In the genomic region with DNA sequence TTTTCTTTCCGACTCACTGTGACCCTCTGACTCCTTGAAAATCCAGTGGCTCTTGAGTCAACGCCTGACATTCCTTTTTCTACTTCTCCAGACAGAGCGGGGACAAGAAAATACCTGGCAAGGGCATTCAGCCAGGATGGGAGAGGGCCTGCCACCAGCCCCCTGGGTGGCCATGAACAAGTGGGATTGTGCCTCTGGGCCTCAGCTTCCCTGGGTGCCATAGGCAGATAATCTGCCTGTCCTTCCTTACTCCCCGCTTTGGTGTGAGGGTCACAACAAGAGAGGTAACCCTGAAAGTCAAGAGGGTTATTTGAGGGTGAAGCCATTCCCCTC, we compare ENCODE assay signal across 24 cellular contexts.
DNase-seq lines count a peak whose midpoint lies in the region; ATAC-seq and TF ChIP-seq lines count a peak whose summit lies in the region.
"Had no signal": no experiment of that assay in that cellular context is flagged by ENCODE, and none has a peak within 500 bp of the region (broad histone marks: within the 10 kb centered on the region; RNA-seq: fewer than 3 reads in every experiment).

No MANE protein-coding gene starts in this region.

- H2AFZ ChIP-seq in neuronal stem cell (ENCODE audit: low read length) = no peak overlapping the region

- H2BK5ac ChIP-seq in neuronal stem cell (ENCODE audit: low read length) = no peak overlapping the region

- intact Hi-C loops in spleen (cut with DNase I; ENCODE audit: low total_unique reads) = no loop called here

- peak overlapping the region; percentile 21 for H2AK5ac ChIP-seq in neuronal stem cell (ENCODE audit: low read depth, low read length)

- DNase-seq in ecto neural progenitor cell (ENCODE audit: low spot score) (peak; percentile 17), neuronal stem cell (ENCODE audit: low spot score) (no peak), spleen (peak; percentile 32), middle frontal gyrus (ENCODE audit: extremely low spot score, low spot score) (no peak), NCI-H2029 (lab: John Stamatoyannopoulos, UW) (no peak)
- DNase-seq: 8988T; ACHN; BE2C; C1 segment of cervical spinal cord; CD4-positive, alpha-beta memory T cell; CD4-positive, CD25-positive, alpha-beta regulatory T cell; CD8-positive, alpha-beta memory T cell; COR-L47; DMS 273 treated with DMSO at 0.1 percent for 48 hours; DMS153; DMS53; DMS79; DND-41; EL; GDM1 had no signal

- no peak overlapping the region for H4K91ac ChIP-seq in neuronal stem cell (ENCODE audit: low read depth, low read length, poor library complexity)

- no peak overlapping the region for H3K4ac ChIP-seq in neuronal stem cell (ENCODE audit: low read length)

- H3K14ac ChIP-seq in neuronal stem cell (ENCODE audit: low read length) = no peak overlapping the region

- no peak overlapping the region for H3K9ac ChIP-seq in neuronal stem cell (ENCODE audit: low read depth, low read length, poor library complexity)
- H3K9ac ChIP-seq: BLaER1 had no signal

- no peak for TF ChIP-seq CTCF in spleen (IDR thresholded peaks at IDR 0.05 in 8 of 11, conservative IDR thresholded peaks at IDR 0.05 in 3 of 11)

- WGBS in neuronal stem cell (ENCODE audit: extremely low coverage in 2 of 2, insufficient read length in 2 of 2, insufficient replicate concordance in 1 of 2), 2 donors = no CpG with 5 or more reads among the region's 4 CpGs
- 77 to 90% (median 80%) methylated on average over 4 of the region's 4 CpGs for WGBS in spleen, 5 donors

- H3K27ac ChIP-seq in neuronal stem cell (replicated peaks; ENCODE audit: low read length) = no peak overlapping the region
- no peak overlapping the region for H3K27ac ChIP-seq in spleen
- H3K27ac ChIP-seq: BLaER1 had no signal

- H3K36me3 ChIP-seq in neuronal stem cell (replicated peaks in 1 of 2; ENCODE audit: control insufficient read depth in 2 of 2, insufficient read depth in 2 of 2, low read length in 2 of 2) (no peaks in the 10 kb centered on the region), spleen (no peaks in the 10 kb centered on the region)
- H3K36me3 ChIP-seq: BE2C, BLaER1 had no signal

- no peaks in the 10 kb centered on the region for H3K79me1 ChIP-seq in neuronal stem cell (ENCODE audit: low read depth, low read length)

- no peak overlapping the region for H3K23ac ChIP-seq in neuronal stem cell (ENCODE audit: low read depth, low read length, poor library complexity)

- H2BK120ac ChIP-seq in neuronal stem cell (ENCODE audit: low read depth, low read length) = peak overlapping the region; percentile 47

- H3K4me3 ChIP-seq in neuronal stem cell (ENCODE audit: low read length in 2 of 2) (no peak overlapping the region), spleen (no peak overlapping the region)
- H3K4me3 ChIP-seq: BLaER1, GM12878 had no signal

- peaks cover 0 to 6% of the 10 kb centered on the region in 2 donors for H3K4me1 ChIP-seq in neuronal stem cell (ENCODE audit: control insufficient read depth in 2 of 2, insufficient read depth in 1 of 2, low read depth in 1 of 2, low read length in 2 of 2)
- no peaks in the 10 kb centered on the region for H3K4me1 ChIP-seq in spleen
- H3K4me1 ChIP-seq: BE2C had no signal

- no peak overlapping the region for H4K8ac ChIP-seq in neuronal stem cell (ENCODE audit: low read depth, low read length)

- ATAC-seq in GM18867 (IDR thresholded peaks at IDR 0.05; ENCODE audit: unreplicated experiment) (no peak), GM21576 (IDR thresholded peaks at IDR 0.05; ENCODE audit: unreplicated experiment) (no peak)
- ATAC-seq: GM12878 had no signal

- H3K9me3 ChIP-seq in neuronal stem cell (replicated peaks in 1 of 2; ENCODE audit: control insufficient read depth in 2 of 2, insufficient read depth in 1 of 2, low read depth in 1 of 2, low read length in 2 of 2) (peaks cover 6% of the 10 kb centered on the region in 2 donors), spleen (peaks cover 0 to 11% (median 9%) of the 10 kb centered on the region in 8 donors)
- H3K9me3 ChIP-seq: BE2C had no signal

- H2BK12ac ChIP-seq in neuronal stem cell (ENCODE audit: low read length) = no peak overlapping the region

- no peaks in the 10 kb centered on the region for H3K27me3 ChIP-seq in neuronal stem cell (ENCODE audit: control insufficient read depth in 3 of 3, insufficient read depth in 3 of 3, low read depth in 1 of 3, low read length in 3 of 3)
- H3K27me3 ChIP-seq in spleen (replicated peaks in 1 of 7) = peaks cover 0 to 6% (median 0%) of the 10 kb centered on the region in 7 donors
- H3K27me3 ChIP-seq: BE2C, BLaER1 had no signal

- H2BK15ac ChIP-seq in neuronal stem cell (ENCODE audit: low read length) = no peak overlapping the region

- H3K18ac ChIP-seq in neuronal stem cell (ENCODE audit: low read length) = peak overlapping the region; percentile 40

- H3K4me2 ChIP-seq in neuronal stem cell (ENCODE audit: insufficient read depth, low read length, poor library complexity, severe bottlenecking) = no peak overlapping the region
- H3K4me2 ChIP-seq: BLaER1 had no signal

- no peak for TF ChIP-seq POLR2A in spleen (IDR thresholded peaks at IDR 0.05)

Comparison
In these comparisons a context has a peak if more than half of its experiments do, and no peak if none do; other contexts are left out.
1. DNase-seq: peak in ecto neural progenitor cell (single experiment) and spleen (single experiment); none in neuronal stem cell (single experiment), middle frontal gyrus (single experiment) and NCI-H2029 (single experiment).